Comparison of ENCODE assay signal across 36 cellular contexts in genomic region chr16:8377864-8378263, GRCh38.
"Had no signal": no experiment of that assay in that cellular context is flagged by ENCODE, and none has a peak within 500 bp of the region (broad histone marks: within the 10 kb centered on the region; RNA-seq: fewer than 3 reads in every experiment).

No MANE protein-coding gene starts in this region.

- H3K27me3 ChIP-seq: adrenal gland, ascending aorta, body of pancreas, brain microvascular endothelial cell, breast epithelium, cardiac muscle cell had no signal

- H3K27me3 Mint-ChIP-seq: activated naive CD4-positive, alpha-beta T cell treated with anti-CD3 and anti-CD28 coated beads, Interleukin-2, amount 10 ng/mL, durations not matched to agents 7 days and 5 days; activated naive CD4-positive, alpha-beta T cell treated with anti-CD3 and anti-CD28 coated beads, Interleukin-2, amount 50 U/mL, for 24 hours; activated naive CD8-positive, alpha-beta T cell; activated naive CD8-positive, alpha-beta T cell treated with anti-CD3 and anti-CD28 coated beads for 36 hours; activated naive CD8-positive, alpha-beta T cell treated with anti-CD3 and anti-CD28 coated beads, Interleukin-2, amount 10 ng/mL, durations not matched to agents 7 days and 5 days; activated naive CD8-positive, alpha-beta T cell treated with anti-CD3 and anti-CD28 coated beads, Interleukin-2, amount 50 U/mL, for 24 hours; activated T-cell treated with anti-CD3 and anti-CD28 coated beads, Interleukin-2, amount 50 U/mL, for 24 hours; activated T-helper 17 cell treated with anti-CD3 and anti-CD28 coated beads, Interleukin-2, amount 50 U/mL, for 72 hours; central memory CD8-positive, alpha-beta T cell had no signal

- H3K4me1 Mint-ChIP-seq: activated naive CD4-positive, alpha-beta T cell treated with anti-CD3 and anti-CD28 coated beads, Interleukin-2, amount 10 ng/mL, durations not matched to agents 7 days and 5 days; activated naive CD4-positive, alpha-beta T cell treated with anti-CD3 and anti-CD28 coated beads, Interleukin-2, amount 50 U/mL, for 24 hours; activated naive CD8-positive, alpha-beta T cell treated with anti-CD3 and anti-CD28 coated beads for 36 hours; activated naive CD8-positive, alpha-beta T cell treated with anti-CD3 and anti-CD28 coated beads, Interleukin-2, amount 10 ng/mL, durations not matched to agents 7 days and 5 days; activated naive CD8-positive, alpha-beta T cell treated with anti-CD3 and anti-CD28 coated beads, Interleukin-2, amount 50 U/mL, for 24 hours; activated T-helper 17 cell treated with anti-CD3 and anti-CD28 coated beads, Interleukin-2, amount 50 U/mL, for 72 hours; central memory CD8-positive, alpha-beta T cell had no signal

- H3K4me3 ChIP-seq: adrenal gland, ascending aorta, body of pancreas, breast epithelium, cardiac muscle cell had no signal

- H3K27ac ChIP-seq: adrenal gland, ascending aorta, body of pancreas, brain microvascular endothelial cell, breast epithelium, cardiac muscle cell had no signal

- H3K9me3 Mint-ChIP-seq: activated naive CD4-positive, alpha-beta T cell treated with anti-CD3 and anti-CD28 coated beads, Interleukin-2, amount 50 U/mL, for 24 hours; central memory CD8-positive, alpha-beta T cell had no signal

- H3K4me3 Mint-ChIP-seq: activated naive CD4-positive, alpha-beta T cell treated with anti-CD3 and anti-CD28 coated beads for 36 hours; activated naive CD4-positive, alpha-beta T cell treated with anti-CD3 and anti-CD28 coated beads, Interleukin-2, amount 10 ng/mL, durations not matched to agents 7 days and 5 days; activated naive CD4-positive, alpha-beta T cell treated with anti-CD3 and anti-CD28 coated beads, Interleukin-2, amount 50 U/mL, for 24 hours; activated naive CD8-positive, alpha-beta T cell; activated naive CD8-positive, alpha-beta T cell treated with anti-CD3 and anti-CD28 coated beads for 36 hours; activated naive CD8-positive, alpha-beta T cell treated with anti-CD3 and anti-CD28 coated beads, Interleukin-2, amount 10 ng/mL, durations not matched to agents 7 days and 5 days; activated naive CD8-positive, alpha-beta T cell treated with anti-CD3 and anti-CD28 coated beads, Interleukin-2, amount 50 U/mL, for 24 hours; activated T-cell treated with anti-CD3 and anti-CD28 coated beads, Interleukin-2, amount 50 U/mL, for 24 hours; activated T-cell treated with anti-CD3 and anti-CD28 coated beads, Interleukin-2, amount 50 U/mL, for 72 hours; activated T-helper 1 cell treated with anti-CD3 and anti-CD28 coated beads, Interleukin-12 subunit alpha, Interleukin-12 subunit beta, Interleukin-2, Interleukin-4 antibody, amounts not matched to agents 30 ng/mL and 10 ng/mL and 1 ng/mL, durations not matched to agents 14 hours and 24 hours and 36 hours; activated T-helper 17 cell treated with anti-CD3 and anti-CD28 coated beads, Interleukin-2, amount 50 U/mL, for 72 hours; brain; central memory CD8-positive, alpha-beta T cell had no signal

- H3K36me3 ChIP-seq: adrenal gland, ascending aorta, brain microvascular endothelial cell, breast epithelium, cardiac muscle cell had no signal

- DNase-seq: activated effector memory CD4-positive, alpha-beta T cell treated with anti-CD3 and anti-CD28 coated beads, Interleukin-2, amount 50 U/mL, for 16 hours; activated effector memory CD4-positive, alpha-beta T cell treated with Interleukin-2 at 50 U/mL for 16 hours; activated gamma-delta T cell; activated gamma-delta T cell treated with Interleukin-2 at 50 U/mL for 16 hours; activated naive CD4-positive, alpha-beta T cell; activated naive CD4-positive, alpha-beta T cell treated with anti-CD3 and anti-CD28 coated beads for 36 hours; activated naive CD4-positive, alpha-beta T cell treated with anti-CD3 and anti-CD28 coated beads, Interleukin-2, amount 10 ng/mL, durations not matched to agents 7 days and 5 days; activated naive CD4-positive, alpha-beta T cell treated with anti-CD3 and anti-CD28 coated beads, Interleukin-2, amount 50 U/mL, for 16 hours; activated naive CD4-positive, alpha-beta T cell treated with Interleukin-2 at 50 U/mL for 16 hours; activated naive CD8-positive, alpha-beta T cell treated with anti-CD3 and anti-CD28 coated beads for 36 hours; activated naive CD8-positive, alpha-beta T cell treated with anti-CD3 and anti-CD28 coated beads, Interleukin-2, amount 10 ng/mL, durations not matched to agents 7 days and 5 days; activated naive CD8-positive, alpha-beta T cell treated with anti-CD3 and anti-CD28 coated beads, Interleukin-2, amount 50 U/mL, for 24 hours; activated T-cell treated with anti-CD3 and anti-CD28 coated beads, Interleukin-2, amount 50 U/mL, for 1 hour; activated T-cell treated with anti-CD3 and anti-CD28 coated beads, Interleukin-2, amount 50 U/mL, for 24 hours; activated T-cell treated with anti-CD3 and anti-CD28 coated beads, Interleukin-2, amount 50 U/mL, for 48 hours; activated T-cell treated with anti-CD3 and anti-CD28 coated beads, Interleukin-2, amount 50 U/mL, for 72 hours; adrenal gland; amniotic stem cell; amygdala; anterior cingulate cortex; aorta; body of pancreas; brain microvascular endothelial cell; caudate nucleus; central memory CD4-positive, alpha-beta T cell; cerebellar nuclear complex had no signal

- ATAC-seq: activated naive CD4-positive, alpha-beta T cell treated with anti-CD3 and anti-CD28 coated beads, Interleukin-2, amount 50 U/mL, for 72 hours; activated naive CD8-positive, alpha-beta T cell treated with anti-CD3 and anti-CD28 coated beads, Interleukin-2, amount 50 U/mL, for 24 hours; activated T-cell treated with anti-CD3 and anti-CD28 coated beads, Interleukin-2, amount 50 U/mL, for 72 hours; activated T-helper 17 cell treated with anti-CD3 and anti-CD28 coated beads, Interleukin-2, amount 50 U/mL, for 72 hours; body of pancreas had no signal

- H3K9me3 ChIP-seq: adrenal gland, ascending aorta, body of pancreas, breast epithelium had no signal

- H3K36me3 Mint-ChIP-seq: activated naive CD4-positive, alpha-beta T cell treated with anti-CD3 and anti-CD28 coated beads, Interleukin-2, amount 10 ng/mL, durations not matched to agents 7 days and 5 days; activated naive CD4-positive, alpha-beta T cell treated with anti-CD3 and anti-CD28 coated beads, Interleukin-2, amount 50 U/mL, for 24 hours; activated naive CD4-positive, alpha-beta T cell treated with anti-CD3 and anti-CD28 coated beads, Interleukin-2, amount 50 U/mL, for 72 hours; activated naive CD8-positive, alpha-beta T cell; activated naive CD8-positive, alpha-beta T cell treated with anti-CD3 and anti-CD28 coated beads for 36 hours; activated naive CD8-positive, alpha-beta T cell treated with anti-CD3 and anti-CD28 coated beads, Interleukin-2, amount 10 ng/mL, durations not matched to agents 7 days and 5 days; brain had no signal
